21 cellular contexts compared by ENCODE assay signal in genomic region chr12:120067901-120068300, GRCh38. TPM values are rescaled to one million over a fixed set of nuclear protein-coding genes. Genes with fewer than 3 reads are reported as not detected.
DNase-seq lines count a peak whose midpoint lies in the region; ATAC-seq and TF ChIP-seq lines count a peak whose summit lies in the region.
"Had no signal": no experiment of that assay in that cellular context is flagged by ENCODE, and none has a peak within 500 bp of the region (broad histone marks: within the 10 kb centered on the region; RNA-seq: fewer than 3 reads in every experiment).

No MANE protein-coding gene starts in this region.

- no peaks in the 10 kb centered on the region for H3K27me3 ChIP-seq in vagina
- H3K27me3 ChIP-seq: SJCRH30 had no signal

- POLR2A ChIA-PET in activated CD4-positive, alpha-beta T cell treated with anti-CD3 and anti-CD28 coated beads for 36 hours (lab: Charles Lee): no interaction called here

- DNase-seq in activated CD4-positive, alpha-beta T cell treated with anti-CD3 and anti-CD28 coated beads, Interleukin-2, amount 10 ng/mL, durations not matched to agents 24 days and 14 days: no peak
- DNase-seq in activated CD4-positive, alpha-beta T cell treated with anti-CD3 and anti-CD28 coated beads for 36 hours: no peak
- DNase-seq in Right ventricle myocardium superior: no peak
- no peak for DNase-seq in cardiac septum (ENCODE audit: low spot score)
- DNase-seq in vagina (ENCODE audit: extremely low spot score in 2 of 2): no peak
- DNase-seq: AML-193; C1 segment of cervical spinal cord; EL; GF-D8; H7; MM.1S; NCI-H1048; NK-92 treated with Interleukin-12 subunit alpha and Interleukin-12 subunit beta, amount 100 ng/mL, for 24 hours; SJCRH30 had no signal

- H3K36me3 ChIP-seq in vagina: no peaks in the 10 kb centered on the region
- H3K36me3 ChIP-seq: SJCRH30 had no signal

- no peaks in the 10 kb centered on the region for H3K27me3 Mint-ChIP-seq in activated CD4-positive, alpha-beta T cell treated with anti-CD3 and anti-CD28 coated beads, Interleukin-2, amount 10 ng/mL, durations not matched to agents 24 days and 14 days
- no peaks in the 10 kb centered on the region for H3K27me3 Mint-ChIP-seq in activated CD4-positive, alpha-beta T cell treated with anti-CD3 and anti-CD28 coated beads for 36 hours
- no peaks in the 10 kb centered on the region for H3K27me3 Mint-ChIP-seq in activated T-helper 17 cell treated with anti-CD3 and anti-CD28 coated beads, Interleukin-2, amount 50 U/mL, for 72 hours

- peaks cover 5% of the 10 kb centered on the region for H3K4me1 Mint-ChIP-seq in activated CD4-positive, alpha-beta T cell treated with anti-CD3 and anti-CD28 coated beads, Interleukin-2, amount 10 ng/mL, durations not matched to agents 24 days and 14 days
- peaks cover 1% of the 10 kb centered on the region for H3K4me1 Mint-ChIP-seq in activated CD4-positive, alpha-beta T cell treated with anti-CD3 and anti-CD28 coated beads for 36 hours
- H3K4me1 Mint-ChIP-seq in activated T-helper 17 cell treated with anti-CD3 and anti-CD28 coated beads, Interleukin-2, amount 50 U/mL, for 72 hours: no peaks in the 10 kb centered on the region

- peak overlapping the region; percentile 20 for H3K27ac Mint-ChIP-seq in activated CD4-positive, alpha-beta T cell treated with anti-CD3 and anti-CD28 coated beads, Interleukin-2, amount 10 ng/mL, durations not matched to agents 24 days and 14 days
- no peak overlapping the region for H3K27ac Mint-ChIP-seq in activated CD4-positive, alpha-beta T cell treated with anti-CD3 and anti-CD28 coated beads for 36 hours
- H3K27ac Mint-ChIP-seq in activated T-helper 17 cell treated with anti-CD3 and anti-CD28 coated beads, Interleukin-2, amount 50 U/mL, for 72 hours: peak overlapping the region; percentile 28

- peaks cover 65% of the 10 kb centered on the region for H3K36me3 Mint-ChIP-seq in activated CD4-positive, alpha-beta T cell treated with anti-CD3 and anti-CD28 coated beads, Interleukin-2, amount 10 ng/mL, durations not matched to agents 24 days and 14 days (ENCODE audit: low read depth)
- peaks cover 68% of the 10 kb centered on the region for H3K36me3 Mint-ChIP-seq in activated CD4-positive, alpha-beta T cell treated with anti-CD3 and anti-CD28 coated beads for 36 hours (ENCODE audit: low read depth)
- H3K36me3 Mint-ChIP-seq in activated T-helper 17 cell treated with anti-CD3 and anti-CD28 coated beads, Interleukin-2, amount 50 U/mL, for 72 hours (ENCODE audit: low read depth): peaks cover 100% of the 10 kb centered on the region

- no peak for TF ChIP-seq POLR2A in vagina (IDR thresholded peaks at IDR 0.05)

- no peak overlapping the region for H3K27ac ChIP-seq in vagina
- H3K27ac ChIP-seq: HL-60, SJCRH30 had no signal

- H3K4me3 ChIP-seq in vagina: no peak overlapping the region
- H3K4me3 ChIP-seq: K562, SJCRH30 had no signal

- H3K9me3 Mint-ChIP-seq in activated CD4-positive, alpha-beta T cell treated with anti-CD3 and anti-CD28 coated beads, Interleukin-2, amount 10 ng/mL, durations not matched to agents 24 days and 14 days: no peaks in the 10 kb centered on the region
- no peaks in the 10 kb centered on the region for H3K9me3 Mint-ChIP-seq in activated CD4-positive, alpha-beta T cell treated with anti-CD3 and anti-CD28 coated beads for 36 hours (ENCODE audit: low read depth)
- H3K9me3 Mint-ChIP-seq in activated T-helper 17 cell treated with anti-CD3 and anti-CD28 coated beads, Interleukin-2, amount 50 U/mL, for 72 hours: no peaks in the 10 kb centered on the region

- CTCF ChIA-PET in activated CD4-positive, alpha-beta T cell treated with anti-CD3 and anti-CD28 coated beads for 36 hours (lab: Charles Lee): interaction anchor here (0.6 to 1.7 kb wide), 4 partner anchors 10 to 93 kb away, joined by 3 to 5 read pairs (median 4); no protein-coding TSS in a partner anchor

- no peak overlapping the region for H3K4me3 Mint-ChIP-seq in activated CD4-positive, alpha-beta T cell treated with anti-CD3 and anti-CD28 coated beads, Interleukin-2, amount 10 ng/mL, durations not matched to agents 24 days and 14 days
- no peak overlapping the region for H3K4me3 Mint-ChIP-seq in activated CD4-positive, alpha-beta T cell treated with anti-CD3 and anti-CD28 coated beads for 36 hours
- H3K4me3 Mint-ChIP-seq in activated T-helper 17 cell treated with anti-CD3 and anti-CD28 coated beads, Interleukin-2, amount 50 U/mL, for 72 hours: no peak overlapping the region

- no peaks in the 10 kb centered on the region for H3K4me1 ChIP-seq in vagina
- H3K4me1 ChIP-seq: SJCRH30 had no signal

- no peak for TF ChIP-seq CTCF in vagina (IDR thresholded peaks at IDR 0.05)

- no peaks in the 10 kb centered on the region for H3K9me3 ChIP-seq in vagina
- H3K9me3 ChIP-seq: SJCRH30 had no signal

- ATAC-seq in activated CD4-positive, alpha-beta T cell treated with anti-CD3 and anti-CD28 coated beads for 36 hours: no peak
- ATAC-seq in Right ventricle myocardium superior (ENCODE audit: poor library complexity): peak; percentile 28
- ATAC-seq in activated T-helper 17 cell treated with anti-CD3 and anti-CD28 coated beads, Interleukin-2, amount 50 U/mL, for 72 hours (replicated peaks): no peak
- ATAC-seq in HG03095 (IDR thresholded peaks at IDR 0.05; ENCODE audit: unreplicated experiment): no peak
- no peak for ATAC-seq in GM21737 (IDR thresholded peaks at IDR 0.05; ENCODE audit: unreplicated experiment)
- ATAC-seq: HepG2, K562, Panc1 had no signal

- intact Hi-C loops in activated CD4-positive, alpha-beta T cell treated with anti-CD3 and anti-CD28 coated beads, Interleukin-2, amount 10 ng/mL, durations not matched to agents 24 days and 14 days (cut with micrococcal nuclease): no loop called here
- intact Hi-C loops in activated CD4-positive, alpha-beta T cell treated with anti-CD3 and anti-CD28 coated beads for 36 hours (cut with DNase I, micrococcal nuclease): no loop called here
- intact Hi-C loops in Right ventricle myocardium superior (cut with DNase I): no loop called here
- intact Hi-C loops in cardiac septum (cut with DNase I): no loop called here
- intact Hi-C loops in vagina (cut with DNase I): no loop called here

RNA-seq across cellular contexts. Expression of gene RAB35, which starts 48.7 kb away (rescaled TPM):
- 82.0 and 83.3 TPM in 2 replicates for total RNA-seq in activated CD4-positive, alpha-beta T cell treated with anti-CD3 and anti-CD28 coated beads, Interleukin-2, amount 10 ng/mL, durations not matched to agents 24 days and 14 days
- total RNA-seq in activated CD4-positive, alpha-beta T cell treated with anti-CD3 and anti-CD28 coated beads for 36 hours: 10 to 100 TPM; 58.4 to 63.2 TPM
- 23.6 TPM for total RNA-seq in Right ventricle myocardium superior
- 33.0 TPM for total RNA-seq in cardiac septum
- 10 to 100 TPM; 43.8 to 76.4 TPM for total RNA-seq in activated T-helper 17 cell treated with anti-CD3 and anti-CD28 coated beads, Interleukin-2, amount 50 U/mL, for 72 hours
- total RNA-seq in vagina: 30.9 TPM
